ENCODE assay signal across 8 cellular contexts in the genomic region with DNA sequence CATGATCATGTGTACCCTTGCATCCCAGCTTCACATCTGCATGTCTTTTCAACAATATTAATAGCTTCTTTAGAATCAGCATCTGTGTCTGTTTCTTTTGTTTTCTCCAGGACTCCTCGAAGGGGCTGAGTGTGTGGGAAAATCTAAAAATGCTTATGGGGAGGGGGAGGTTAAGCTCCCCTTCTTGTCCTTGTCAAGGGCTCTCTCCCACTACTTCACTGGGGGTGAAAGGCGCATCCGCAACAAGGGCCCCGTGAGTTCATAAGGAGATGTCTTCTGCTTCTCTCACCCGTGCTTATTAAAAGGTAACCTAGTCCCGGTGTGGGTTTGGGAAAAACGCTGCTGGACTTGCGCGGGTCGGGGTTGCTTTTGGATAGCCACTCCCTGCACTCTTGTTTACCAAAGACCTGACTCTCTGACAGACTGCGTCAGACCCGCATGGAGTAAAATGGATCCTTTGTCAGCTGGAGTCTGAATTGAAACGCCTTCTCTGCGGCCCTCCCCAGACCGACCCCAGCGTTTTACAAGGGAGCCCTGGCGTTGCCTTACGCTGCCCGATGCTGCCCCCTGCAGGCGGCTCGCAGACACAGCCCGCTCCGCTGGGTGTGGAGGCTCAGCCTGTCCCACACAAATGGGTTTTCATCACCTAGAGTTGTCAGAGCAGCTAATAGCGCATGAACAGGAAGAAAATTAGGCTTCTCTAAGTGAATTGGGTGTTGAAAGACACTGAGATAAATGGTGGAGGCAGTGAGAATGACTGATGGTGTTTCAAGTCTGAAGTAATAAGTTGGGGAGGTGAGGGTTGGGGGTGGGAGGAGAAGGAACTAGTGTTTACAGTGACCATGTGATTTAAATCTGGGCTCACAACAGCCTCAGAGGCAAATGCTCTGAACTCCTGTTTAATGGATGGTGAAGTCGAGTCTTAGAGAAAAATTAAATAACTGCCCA. TPM values are rescaled to one million over a fixed set of nuclear protein-coding genes. Genes with fewer than 3 reads are reported as not detected.
DNase-seq lines count a peak whose midpoint lies in the region; ATAC-seq and TF ChIP-seq lines count a peak whose summit lies in the region.

No MANE protein-coding gene starts in this region.

- no peaks in the 10 kb centered on the region for H3K4me1 ChIP-seq in aorta (ENCODE audit: control insufficient read depth in 1 of 2, insufficient read depth in 2 of 2, low read length in 2 of 2)

- H3K27me3 ChIP-seq in aorta (ENCODE audit: control insufficient read depth in 1 of 2, insufficient read depth in 2 of 2, low read length in 1 of 2), result no peaks in the 10 kb centered on the region

- no peak overlapping the region for H3K27ac ChIP-seq in aorta (ENCODE audit: low read depth in 1 of 2, low read length in 2 of 2)

- H3K4me3 ChIP-seq in GM12865 (ENCODE audit: low read depth, low read length) (no peak overlapping the region), aorta (ENCODE audit: low read length in 2 of 2) (no peak overlapping the region)

- peaks cover 1% of the 10 kb centered on the region for H3K9me3 ChIP-seq in aorta (ENCODE audit: control insufficient read depth, low read length)

- WGBS in aorta, 2 donors, result 4 to 6% methylated on average over 25 of the region's 25 CpGs

- H3K27ac Mint-ChIP-seq in T-helper 1 cell treated with Interleukin-12 subunit alpha and Interleukin-12 subunit beta and Interleukin-4 antibody, amounts not matched to agents 30 μg/mL and 1 μg/mL, for 36 hours, result peak overlapping the region; percentile 81

- peak; percentile 87 for ATAC-seq in HG02763 (IDR thresholded peaks at IDR 0.05; ENCODE audit: unreplicated experiment)
- peak; percentile 96 for ATAC-seq in left ventricle myocardium superior
- ATAC-seq in aorta (ENCODE audit: low FRiP score), result peak; percentile 96

- H3K4me1 Mint-ChIP-seq in T-helper 1 cell treated with Interleukin-12 subunit alpha and Interleukin-12 subunit beta and Interleukin-4 antibody, amounts not matched to agents 30 μg/mL and 1 μg/mL, for 36 hours (ENCODE audit: low read depth), result peaks cover 52% of the 10 kb centered on the region

- H3K36me3 Mint-ChIP-seq in T-helper 1 cell treated with Interleukin-12 subunit alpha and Interleukin-12 subunit beta and Interleukin-4 antibody, amounts not matched to agents 30 μg/mL and 1 μg/mL, for 36 hours (ENCODE audit: low read depth), result peaks cover 10% of the 10 kb centered on the region

- H3K9me3 Mint-ChIP-seq in T-helper 1 cell treated with Interleukin-12 subunit alpha and Interleukin-12 subunit beta and Interleukin-4 antibody, amounts not matched to agents 30 μg/mL and 1 μg/mL, for 36 hours, result peaks cover 12% of the 10 kb centered on the region

- peaks cover 28% of the 10 kb centered on the region for H3K27me3 Mint-ChIP-seq in T-helper 1 cell treated with Interleukin-12 subunit alpha and Interleukin-12 subunit beta and Interleukin-4 antibody, amounts not matched to agents 30 μg/mL and 1 μg/mL, for 36 hours (ENCODE audit: low read depth)

- peak; percentile 95 for TF ChIP-seq CTCF in GM12865 (IDR thresholded peaks at IDR 0.05; ENCODE audit: insufficient read depth, low read depth, low read length, missing control alignments)

- no peaks in the 10 kb centered on the region for H3K36me3 ChIP-seq in aorta (ENCODE audit: control insufficient read depth in 1 of 2, insufficient read depth in 2 of 2, low read length in 1 of 2)

- intact Hi-C loops in left ventricle myocardium superior (cut with micrococcal nuclease) (loop anchor here (5.0 to 10.0 kb wide), 2 partner anchors 58 to 105 kb away; a partner anchor contains a TSS), aorta (cut with DNase I) (loop anchor here (1.0 to 10.0 kb wide), 7 partner anchors 24 to 230 kb away; a partner anchor contains a TSS)

- peak overlapping the region; percentile 57 for H3K4me3 Mint-ChIP-seq in T-helper 1 cell treated with Interleukin-12 subunit alpha and Interleukin-12 subunit beta and Interleukin-4 antibody, amounts not matched to agents 30 μg/mL and 1 μg/mL, for 36 hours

- DNase-seq in GM12865 (ENCODE audit: low read depth) (peak; percentile 90), NCI-H1436 (lab: John Stamatoyannopoulos, UW) (peak; percentile 84), amniotic epithelial cell (ENCODE audit: low read depth) (peak; percentile 64), left ventricle myocardium superior (peak; percentile 92), putamen (ENCODE audit: low spot score) (peak; percentile 91), aorta (peak; percentile 90 to 97)

RNA-seq across cellular contexts. Expression of a gene that starts 53.9 kb away (rescaled TPM):
- 15.9 TPM for total RNA-seq in left ventricle myocardium superior
- total RNA-seq in aorta, result 10 to 100 TPM; 11.4 to 42.2 TPM
- 10 to 100 TPM in 1 of 2 donors, 1 to 10 TPM in 1; 7.4 to 11.5 TPM for polyA plus RNA-seq in aorta
